Comparison of ENCODE assay signal across 23 cellular contexts in genomic region chr12:63047146-63047545, GRCh38.
"Had no signal": no experiment of that assay in that cellular context is flagged by ENCODE, and none has a peak within 500 bp of the region (broad histone marks: within the 10 kb centered on the region; RNA-seq: fewer than 3 reads in every experiment).

No MANE protein-coding gene starts in this region.

- H3K36me3 ChIP-seq: cardiac muscle cell, heart left ventricle, sigmoid colon, spleen, thoracic aorta, upper lobe of right lung had no signal

- H3K27me3 ChIP-seq: cardiac muscle cell, heart left ventricle, sigmoid colon, spleen, upper lobe of right lung had no signal

- DNase-seq: activated B cell treated with CpG ODN at 0.5 μM for 24 hours; activated CD4-positive, alpha-beta memory T cell treated with anti-CD3 and anti-CD28 coated beads for 36 hours; activated CD4-positive, alpha-beta T cell treated with anti-CD3 and anti-CD28 coated beads for 48 hours; activated effector memory CD4-positive, alpha-beta T cell treated with Interleukin-2 at 50 U/mL for 16 hours; activated naive CD4-positive, alpha-beta T cell treated with anti-CD3 and anti-CD28 coated beads for 36 hours; activated naive CD8-positive, alpha-beta T cell treated with anti-CD3 and anti-CD28 coated beads, Interleukin-2, amount 10 ng/mL, durations not matched to agents 7 days and 5 days; activated T-cell treated with anti-CD3 and anti-CD28 coated beads, Interleukin-2, amount 50 U/mL, for 72 hours; amniotic stem cell; effector CD4-positive, alpha-beta T cell; heart left ventricle; islet precursor cell; left cardiac atrium; mucosa of descending colon; nucleus accumbens; retina; sigmoid colon; spleen; stimulated activated CD4-positive, alpha-beta T cell treated with anti-CD3 and anti-CD28 coated beads, Interleukin-4, amount 100 ng/mL, for 1 hour; stimulated activated naive CD4-positive, alpha-beta T cell; T-helper 9 cell; upper lobe of right lung had no signal

- H3K4me1 ChIP-seq: heart left ventricle, sigmoid colon, spleen, upper lobe of right lung had no signal

- ATAC-seq: activated T-cell treated with anti-CD3 and anti-CD28 coated beads, Interleukin-2, amount 50 U/mL, for 72 hours; heart left ventricle; left cardiac atrium; mucosa of descending colon; upper lobe of right lung had no signal

- H3K27ac ChIP-seq: cardiac muscle cell, heart left ventricle, sigmoid colon, spleen, upper lobe of right lung had no signal

- H3K9me3 ChIP-seq: mucosa of descending colon, sigmoid colon, spleen, thoracic aorta, upper lobe of right lung had no signal

- H3K4me3 ChIP-seq: cardiac muscle cell, heart left ventricle, mucosa of descending colon, sigmoid colon, spleen, thoracic aorta, upper lobe of right lung had no signal
